Comparison of ENCODE assay signal across 13 cellular contexts in genomic region chr4:110618091-110619000, GRCh38. TPM values are rescaled to one million over a fixed set of nuclear protein-coding genes. Genes with fewer than 3 reads are reported as not detected.
A peak's percentile ranks its signal among the peaks of the same experiment; 100 is the strongest.
DNase-seq lines count a peak whose midpoint lies in the region; ATAC-seq and TF ChIP-seq lines count a peak whose summit lies in the region.
"Had no signal": no experiment of that assay in that cellular context is flagged by ENCODE, and none has a peak within 500 bp of the region (broad histone marks: within the 10 kb centered on the region; RNA-seq: fewer than 3 reads in every experiment).

No MANE protein-coding gene starts in this region.

- TF ChIP-seq CTCF in GM13977 (IDR thresholded peaks at IDR 0.05; ENCODE audit: extremely low read depth, insufficient read depth, missing control alignments) (no peak), foreskin keratinocyte (conservative IDR thresholded peaks at IDR 0.05) (no peak), neural crest cell (conservative IDR thresholded peaks at IDR 0.05) (no peak), GM10266 (IDR thresholded peaks at IDR 0.05; ENCODE audit: control insufficient read depth, insufficient read depth, low read depth, missing control alignments) (no peak)

- no peaks in the 10 kb centered on the region for H3K27me3 ChIP-seq in foreskin keratinocyte

- DNase-seq in GM13977 (ENCODE audit: low spot score) (peak; percentile 33), NCI-H1048 (lab: John Stamatoyannopoulos, UW) (peak; percentile 38), foreskin keratinocyte (peak; percentile 73 to 85), neural crest cell (ENCODE audit: low read depth, low spot score) (peak; percentile 30), erythroblast (lab: John Stamatoyannopoulos, UW) (no peak), GM10266 (ENCODE audit: extremely low spot score) (no peak)
- DNase-seq in stimulated activated CD4-positive, alpha-beta T cell treated with anti-CD3 and anti-CD28 coated beads, Interleukin-12 subunit alpha, Interleukin-12 subunit beta, amount 100 ng/mL, for 4 hours = no peak
- DNase-seq: body of pancreas, T-cell had no signal

- peak overlapping the region; percentile 70 for H3K4me3 Mint-ChIP-seq in neural crest cell

- H3K27ac Mint-ChIP-seq in neural crest cell (ENCODE audit: unreplicated experiment) = no peak overlapping the region

- no peak for TF ChIP-seq POLR2A in erythroblast (IDR thresholded peaks at IDR 0.05; ENCODE audit: low read length)

- peaks cover 42% of the 10 kb centered on the region for H3K4me1 Mint-ChIP-seq in neural crest cell

- peaks cover 100% of the 10 kb centered on the region for H3K27me3 Mint-ChIP-seq in neural crest cell (ENCODE audit: low read depth)

- peak overlapping the region; percentile 90 for H3K27ac ChIP-seq in foreskin keratinocyte
- H3K27ac ChIP-seq: body of pancreas, epithelial cell of prostate, left lung, tibial nerve had no signal

- H3K4me1 ChIP-seq in foreskin keratinocyte = peaks cover 13% of the 10 kb centered on the region

- in situ Hi-C loops in GM13977 (cut with MboI; ENCODE audit: low pct_unique_long_range_greater_than_20kb, low sequenced_read_pairs, unreplicated experiment) = no loop called here

- no peaks in the 10 kb centered on the region for H3K36me3 Mint-ChIP-seq in neural crest cell (ENCODE audit: low read depth)
- H3K36me3 Mint-ChIP-seq: T-cell had no signal

- peak; percentile 5 for ATAC-seq in foreskin keratinocyte
- ATAC-seq: body of pancreas, left lung, T-cell had no signal

- H3K9me3 Mint-ChIP-seq in neural crest cell = no peaks in the 10 kb centered on the region

RNA-seq across cellular contexts. Expression of gene PITX2, which starts 4.5 kb away (rescaled TPM):
- total RNA-seq in foreskin keratinocyte (22.2 and 27.1 TPM in 2 replicates), neural crest cell (0.58 and 0.77 TPM in 2 replicates)
- 15.4 and 19.3 TPM in 2 replicates for polyA plus RNA-seq in foreskin keratinocyte
- total RNA-seq: activated CD8-positive, alpha-beta memory T cell treated with anti-CD3 and anti-CD28 coated beads for 36 hours; body of pancreas; left lung; T-cell; tibial nerve had no signal

Comparison
In these comparisons a context has a peak if more than half of its experiments do, and no peak if none do; other contexts are left out.
1. DNase-seq: peak in GM13977 (single experiment), NCI-H1048 (single experiment), foreskin keratinocyte (2 of 2) and neural crest cell (single experiment); none in stimulated activated CD4-positive, alpha-beta T cell treated with anti-CD3 and anti-CD28 coated beads, Interleukin-12 subunit alpha, Interleukin-12 subunit beta, amount 100 ng/mL, for 4 hours (single experiment), erythroblast (0 of 2) and GM10266 (single experiment).
2. RNA of gene PITX2, which starts 4.5 kb away (total RNA-seq): 22.2 to 27.1 TPM in foreskin keratinocyte; 0.58 to 0.77 TPM in neural crest cell; every median in the first group is over 10 times any median in the second.